In the genomic region with DNA sequence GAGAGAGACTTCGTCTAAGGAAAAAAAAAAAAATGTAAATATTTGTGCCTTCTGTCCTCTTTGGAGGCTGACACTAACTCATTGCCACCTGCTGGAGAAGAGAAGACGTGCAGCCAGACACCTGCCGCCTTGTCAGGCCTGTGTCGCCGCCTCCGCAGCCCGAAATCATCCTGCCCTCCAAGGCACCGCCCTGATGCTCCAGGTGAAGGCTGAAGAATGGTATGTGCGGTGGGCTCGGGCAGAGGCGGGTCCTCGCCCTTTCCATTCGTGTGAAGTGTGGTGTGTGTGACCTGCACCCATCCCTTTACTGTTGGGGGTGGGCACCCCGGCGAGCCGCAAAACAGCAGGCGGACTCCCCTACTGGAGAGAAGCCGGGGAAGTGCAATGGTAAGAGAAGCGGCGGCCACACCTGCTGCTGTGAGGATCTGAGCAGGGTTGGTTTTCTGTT, we compare ENCODE assay signal across 8 cellular contexts.
A peak's percentile ranks its signal among the peaks of the same experiment; 100 is the strongest.
DNase-seq lines count a peak whose midpoint lies in the region; ATAC-seq and TF ChIP-seq lines count a peak whose summit lies in the region.

No MANE protein-coding gene starts in this region.

- H3K27me3 Mint-ChIP-seq in activated naive CD4-positive, alpha-beta T cell treated with anti-CD3 and anti-CD28 coated beads, Interleukin-2, amount 50 U/mL, for 24 hours = peaks cover 3% of the 10 kb centered on the region

- no peaks in the 10 kb centered on the region for H3K9me3 Mint-ChIP-seq in activated naive CD4-positive, alpha-beta T cell treated with anti-CD3 and anti-CD28 coated beads, Interleukin-2, amount 50 U/mL, for 24 hours

- H3K9me3 ChIP-seq in heart left ventricle = no peaks in the 10 kb centered on the region

- TF ChIP-seq POLR2A in heart left ventricle (IDR thresholded peaks at IDR 0.05) = no peak

- intact Hi-C loops in heart left ventricle (cut with DNase I) = loop anchor here in 1 of 10 donors (10.0 kb wide), 1 partner anchor 259 kb away; a partner anchor contains a TSS

- H3K4me3 ChIP-seq in heart left ventricle = peak overlapping the region in 6 of 12 donors; percentile 15 to 33 (median 26)

- peaks cover 0 to 9% (median 0%) of the 10 kb centered on the region in 9 donors for H3K27me3 ChIP-seq in heart left ventricle

- peak; percentile 38 to 70 (median 58) for TF ChIP-seq CTCF in heart left ventricle (IDR thresholded peaks at IDR 0.05)

- no peaks in the 10 kb centered on the region for H3K36me3 ChIP-seq in heart left ventricle

- 10 to 22% (median 12%) methylated on average over 15 to 20 of the region's 20 CpGs for WGBS in heart left ventricle, 4 donors

- no peak overlapping the region for H3K27ac ChIP-seq in heart left ventricle

- peaks cover 0 to 5% (median 0%) of the 10 kb centered on the region in 12 donors for H3K4me1 ChIP-seq in heart left ventricle

- no peaks in the 10 kb centered on the region for H3K36me3 Mint-ChIP-seq in activated naive CD4-positive, alpha-beta T cell treated with anti-CD3 and anti-CD28 coated beads, Interleukin-2, amount 50 U/mL, for 24 hours

- in situ Hi-C loops in SK-MEL-5 (cut with HindIII; ENCODE audit: low pct_unique_long_range_greater_than_20kb, low sequenced_read_pairs) = no loop called here

- H3K4me3 Mint-ChIP-seq in activated naive CD4-positive, alpha-beta T cell treated with anti-CD3 and anti-CD28 coated beads, Interleukin-2, amount 50 U/mL, for 24 hours = peak overlapping the region; percentile 72

- H3K4me1 Mint-ChIP-seq in activated naive CD4-positive, alpha-beta T cell treated with anti-CD3 and anti-CD28 coated beads, Interleukin-2, amount 50 U/mL, for 24 hours = peaks cover 8% of the 10 kb centered on the region

- H3K27ac Mint-ChIP-seq in activated naive CD4-positive, alpha-beta T cell treated with anti-CD3 and anti-CD28 coated beads, Interleukin-2, amount 50 U/mL, for 24 hours = no peak overlapping the region

- DNase-seq in A172 (ENCODE audit: low spot score) (peak; percentile 43), HT-29 (ENCODE audit: low spot score) (peak; percentile 80), SK-MEL-5 (ENCODE audit: low read depth, low spot score) (peak; percentile 75), heart left ventricle (peak; percentile 24 to 68 (median 53)), renal cortical epithelial cell (ENCODE audit: low read depth) (peak; percentile 49)
- DNase-seq in NK-92 treated with Interleukin-12 subunit alpha and Interleukin-12 subunit beta, amount 100 ng/mL, for 24 hours (lab: John Stamatoyannopoulos, UW) = no peak

- ATAC-seq in GM18519 (IDR thresholded peaks at IDR 0.05; ENCODE audit: low FRiP score, unreplicated experiment) (peak; percentile 69), heart left ventricle (peak; percentile 57 to 89 (median 70))
